In genomic region chr3:32304510-32304909, GRCh38 we compare ENCODE assay signal across 17 cellular contexts.
A peak's percentile ranks its signal among the peaks of the same experiment; 100 is the strongest.
DNase-seq lines count a peak whose midpoint lies in the region; ATAC-seq, FAIRE-seq and TF ChIP-seq lines count a peak whose summit lies in the region.
"Had no signal": no experiment of that assay in that cellular context is flagged by ENCODE, and none has a peak within 500 bp of the region (broad histone marks: within the 10 kb centered on the region; RNA-seq: fewer than 3 reads in every experiment).

No MANE protein-coding gene starts in this region.

- no peak for ATAC-seq in HG03097 (IDR thresholded peaks at IDR 0.05; ENCODE audit: low FRiP score, unreplicated experiment)
- ATAC-seq: stimulated activated memory B cell treated with anti-CD40 and anti-IgM and Interleukin-4, amounts not matched to agents 10 μg/mL and 1 μg/mL and 100 μg/mL, for 72 hours had no signal

- H3K36me3 ChIP-seq in thyroid gland (no peaks in the 10 kb centered on the region), esophagus squamous epithelium (no peaks in the 10 kb centered on the region), esophagus muscularis mucosa (no peaks in the 10 kb centered on the region)
- H3K36me3 ChIP-seq: vagina had no signal

- TF ChIP-seq POLR2A in thyroid gland (IDR thresholded peaks at IDR 0.05): no peak
- TF ChIP-seq POLR2A in esophagus squamous epithelium (IDR thresholded peaks at IDR 0.05): no peak
- no peak for TF ChIP-seq POLR2A in esophagus muscularis mucosa (IDR thresholded peaks at IDR 0.05; ENCODE audit: low read depth)

- no peak overlapping the region for H3K4me3 Mint-ChIP-seq in activated naive CD4-positive, alpha-beta T cell treated with anti-CD3 and anti-CD28 coated beads, Interleukin-2, amount 50 U/mL, for 24 hours
- H3K4me3 Mint-ChIP-seq: stimulated activated memory B cell treated with anti-CD40 and anti-IgM and Interleukin-4, amounts not matched to agents 10 μg/mL and 1 μg/mL and 100 μg/mL, for 72 hours had no signal

- H3K4me3 ChIP-seq in thyroid gland (replicated peaks in 1 of 3) (no peak overlapping the region), esophagus squamous epithelium (no peak overlapping the region), esophagus muscularis mucosa (no peak overlapping the region)
- H3K4me3 ChIP-seq: vagina had no signal

- peaks cover 9% of the 10 kb centered on the region for H3K36me3 Mint-ChIP-seq in activated naive CD4-positive, alpha-beta T cell treated with anti-CD3 and anti-CD28 coated beads, Interleukin-2, amount 50 U/mL, for 24 hours

- H3K27ac Mint-ChIP-seq in activated naive CD4-positive, alpha-beta T cell treated with anti-CD3 and anti-CD28 coated beads, Interleukin-2, amount 50 U/mL, for 24 hours: peak overlapping the region; percentile 10
- H3K27ac Mint-ChIP-seq: stimulated activated memory B cell treated with anti-CD40 and anti-IgM and Interleukin-4, amounts not matched to agents 10 μg/mL and 1 μg/mL and 100 μg/mL, for 72 hours had no signal

- peaks cover 42% of the 10 kb centered on the region in 2 donors for H3K4me1 ChIP-seq in thyroid gland
- peaks cover 0 to 17% (median 0%) of the 10 kb centered on the region in 3 donors for H3K4me1 ChIP-seq in esophagus squamous epithelium
- peaks cover 0 to 16% (median 5%) of the 10 kb centered on the region in 4 donors for H3K4me1 ChIP-seq in esophagus muscularis mucosa
- H3K4me1 ChIP-seq: vagina had no signal

- no peaks in the 10 kb centered on the region for H3K27me3 Mint-ChIP-seq in activated naive CD4-positive, alpha-beta T cell treated with anti-CD3 and anti-CD28 coated beads, Interleukin-2, amount 50 U/mL, for 24 hours

- intact Hi-C loops in thyroid gland (cut with DNase I) (no loop called here), esophagus squamous epithelium (cut with DNase I) (no loop called here), esophagus muscularis mucosa (cut with DNase I) (no loop called here)

- FAIRE-seq in islet of Langerhans (lab: Jason Lieb, UNC): peak; percentile 99
- FAIRE-seq: colon, TTC549 had no signal

- no peaks in the 10 kb centered on the region for H3K27me3 ChIP-seq in thyroid gland
- no peaks in the 10 kb centered on the region for H3K27me3 ChIP-seq in esophagus squamous epithelium
- H3K27me3 ChIP-seq in esophagus muscularis mucosa: no peaks in the 10 kb centered on the region
- H3K27me3 ChIP-seq: vagina had no signal

- H3K27ac ChIP-seq in thyroid gland: peak overlapping the region; percentile 17 to 88 (median 22)
- H3K27ac ChIP-seq in esophagus squamous epithelium: no peak overlapping the region
- H3K27ac ChIP-seq in esophagus muscularis mucosa (replicated peaks in 1 of 4): no peak overlapping the region
- H3K27ac ChIP-seq: vagina had no signal

- peaks cover 74% of the 10 kb centered on the region for H3K4me1 Mint-ChIP-seq in activated naive CD4-positive, alpha-beta T cell treated with anti-CD3 and anti-CD28 coated beads, Interleukin-2, amount 50 U/mL, for 24 hours

- no peak for DNase-seq in activated naive CD4-positive, alpha-beta T cell treated with anti-CD3 and anti-CD28 coated beads, Interleukin-2, amount 50 U/mL, for 16 hours
- DNase-seq in NCI-H69 (lab: John Stamatoyannopoulos, UW) (peak; percentile 79), thyroid gland (no peak), esophagus squamous epithelium (lab: John Stamatoyannopoulos, UW) (no peak), esophagus muscularis mucosa (ENCODE audit: extremely low spot score) (no peak)
- DNase-seq: AML-193; amniotic stem cell; NCI-H446; RPMI8226; stimulated activated CD4-positive, alpha-beta T cell treated with anti-CD3 and anti-CD28 coated beads, Interleukin-4, amount 100 ng/mL, for 1 hour had no signal

- TF ChIP-seq EP300 in esophagus muscularis mucosa (IDR thresholded peaks at IDR 0.05): no peak

- 81 to 93% methylated on average over 1 of the region's 1 CpG for WGBS in thyroid gland, 2 donors
- 42 to 87% methylated on average over 1 of the region's 1 CpG for WGBS in esophagus squamous epithelium, 2 donors
- WGBS in esophagus muscularis mucosa: 76% methylated on average over 1 of the region's 1 CpG

- H3K9me3 Mint-ChIP-seq in activated naive CD4-positive, alpha-beta T cell treated with anti-CD3 and anti-CD28 coated beads, Interleukin-2, amount 50 U/mL, for 24 hours: peaks cover 5% of the 10 kb centered on the region
- H3K9me3 Mint-ChIP-seq: stimulated activated memory B cell treated with anti-CD40 and anti-IgM and Interleukin-4, amounts not matched to agents 10 μg/mL and 1 μg/mL and 100 μg/mL, for 72 hours had no signal

- H3K9me3 ChIP-seq in thyroid gland (no peaks in the 10 kb centered on the region), esophagus squamous epithelium (no peaks in the 10 kb centered on the region), esophagus muscularis mucosa (no peaks in the 10 kb centered on the region)
- H3K9me3 ChIP-seq: vagina had no signal

- no peak for TF ChIP-seq CTCF in thyroid gland (IDR thresholded peaks at IDR 0.05)
- TF ChIP-seq CTCF in esophagus squamous epithelium (IDR thresholded peaks at IDR 0.05): no peak
- no peak for TF ChIP-seq CTCF in esophagus muscularis mucosa (IDR thresholded peaks at IDR 0.05)

Comparison
In these comparisons a context has a peak if more than half of its experiments do, and no peak if none do; other contexts are left out.
1. H3K27ac ChIP-seq: peak in thyroid gland (3 of 3); none in esophagus squamous epithelium (0 of 4) and esophagus muscularis mucosa (0 of 4).